ENCODE assay signal across 14 cellular contexts in the genomic region with DNA sequence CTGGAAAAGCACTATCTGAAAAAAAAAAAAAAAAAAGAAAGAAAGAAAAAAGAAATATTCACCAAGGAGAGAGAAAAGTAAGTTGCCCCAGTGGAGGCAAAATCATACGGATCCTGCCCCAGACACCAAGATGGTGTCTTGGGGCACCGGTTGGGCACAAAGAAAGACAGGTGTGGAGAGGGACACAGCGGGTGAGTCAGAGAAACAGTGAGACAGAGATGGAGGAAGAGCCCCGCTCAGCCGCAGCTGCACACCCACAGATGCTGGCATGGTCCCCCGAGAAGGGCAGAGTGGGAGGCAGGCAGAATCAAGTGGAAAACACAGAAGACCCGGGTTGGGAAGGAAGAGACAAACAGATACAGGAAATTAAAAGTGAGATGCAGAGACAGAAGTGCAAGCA.
DNase-seq lines count a peak whose midpoint lies in the region; ATAC-seq and TF ChIP-seq lines count a peak whose summit lies in the region.
"Had no signal": no experiment of that assay in that cellular context is flagged by ENCODE, and none has a peak within 500 bp of the region (broad histone marks: within the 10 kb centered on the region; RNA-seq: fewer than 3 reads in every experiment).

No MANE protein-coding gene starts in this region.

- H3K36me3 ChIP-seq in BE2C = no peaks in the 10 kb centered on the region
- H3K36me3 ChIP-seq: ovary had no signal

- H3K27ac Mint-ChIP-seq in HFFc6 (peak overlapping the region; percentile 85), endothelial cell (ENCODE audit: unreplicated experiment) (no peak overlapping the region)
- H3K27ac Mint-ChIP-seq: B cell had no signal

- peak overlapping the region; percentile 62 for H3K4me3 ChIP-seq in BE2C (ENCODE audit: low read depth, low read length)

- DNase-seq in BE2C = no peak
- DNase-seq in HFFc6 = no peak
- no peak for DNase-seq in endothelial cell (ENCODE audit: low spot score)
- DNase-seq in sciatic nerve (ENCODE audit: low spot score) = peak; percentile 47
- DNase-seq in activated gamma-delta T cell (lab: John Stamatoyannopoulos, UW) = no peak
- no peak for DNase-seq in activated CD8-positive, alpha-beta memory T cell treated with anti-CD3 and anti-CD28 coated beads for 24 hours
- DNase-seq in T1000 (lab: John Stamatoyannopoulos, UW) = no peak
- DNase-seq: activated CD4-positive, alpha-beta T cell treated with anti-CD3 and anti-CD28 coated beads, Interleukin-2, amount 50 U/mL, for 48 hours; amniotic stem cell; Kasumi-1; NCI-H1436; stimulated activated naive CD4-positive, alpha-beta T cell had no signal

- H3K36me3 Mint-ChIP-seq in HFFc6 (ENCODE audit: low read depth) = peaks cover 29% of the 10 kb centered on the region
- H3K36me3 Mint-ChIP-seq in endothelial cell (ENCODE audit: low read depth, unreplicated experiment) = peaks cover 19% of the 10 kb centered on the region

- no peaks in the 10 kb centered on the region for H3K9me3 ChIP-seq in BE2C
- H3K9me3 ChIP-seq: ovary had no signal

- no peak for ATAC-seq in sciatic nerve

- H3K4me3 Mint-ChIP-seq in HFFc6 = peak overlapping the region; percentile 92
- peak overlapping the region; percentile 1 for H3K4me3 Mint-ChIP-seq in endothelial cell (ENCODE audit: unreplicated experiment)
- H3K4me3 Mint-ChIP-seq: B cell had no signal

- peaks cover 58% of the 10 kb centered on the region for H3K4me1 Mint-ChIP-seq in HFFc6 (ENCODE audit: low read depth)
- H3K4me1 Mint-ChIP-seq in endothelial cell (ENCODE audit: unreplicated experiment) = peaks cover 19% of the 10 kb centered on the region
- H3K4me1 Mint-ChIP-seq: B cell had no signal

- H3K9me3 Mint-ChIP-seq in HFFc6 (peaks cover 22% of the 10 kb centered on the region), endothelial cell (ENCODE audit: unreplicated experiment) (no peaks in the 10 kb centered on the region)

- no peaks in the 10 kb centered on the region for H3K4me1 ChIP-seq in BE2C

- no peaks in the 10 kb centered on the region for H3K27me3 ChIP-seq in BE2C
- H3K27me3 ChIP-seq: ovary had no signal

- no peak for TF ChIP-seq CTCF in BE2C (IDR thresholded peaks at IDR 0.05; ENCODE audit: low read depth, low read length)
- no peak for TF ChIP-seq CTCF in HFFc6 (IDR thresholded peaks at IDR 0.05)
- TF ChIP-seq CTCF in endothelial cell (IDR thresholded peaks at IDR 0.05; ENCODE audit: unreplicated experiment) = no peak

- intact Hi-C loops in sciatic nerve (cut with DNase I) = no loop called here

- peaks cover 3% of the 10 kb centered on the region for H3K27me3 Mint-ChIP-seq in HFFc6 (ENCODE audit: insufficient read depth)
- peaks cover 9% of the 10 kb centered on the region for H3K27me3 Mint-ChIP-seq in endothelial cell (ENCODE audit: unreplicated experiment)
